ENCODE assay signal across 28 cellular contexts in genomic region chr20:17515053-17515452, GRCh38.
"Had no signal": no experiment of that assay in that cellular context is flagged by ENCODE, and none has a peak within 500 bp of the region (broad histone marks: within the 10 kb centered on the region; RNA-seq: fewer than 3 reads in every experiment).

No MANE protein-coding gene starts in this region.

- H3K9me3 ChIP-seq: colonic mucosa, esophagus muscularis mucosa, esophagus squamous epithelium, gastrocnemius medialis, gastroesophageal sphincter, heart left ventricle, heart right ventricle had no signal

- H3K36me3 ChIP-seq: colonic mucosa, esophagus muscularis mucosa, esophagus squamous epithelium, gastrocnemius medialis, gastroesophageal sphincter, heart left ventricle, heart right ventricle had no signal

- DNase-seq: colonic mucosa; cortex of kidney; dermis blood vessel endothelial cell; dorsolateral prefrontal cortex; effector CD4-positive, alpha-beta T cell; effector CD8-positive, alpha-beta T cell; effector memory CD4-positive, alpha-beta T cell; effector memory CD8-positive, alpha-beta T cell; endodermal cell; erythroblast; esophagus squamous epithelium; foreskin fibroblast; foreskin keratinocyte; foreskin melanocyte; gastrocnemius medialis; glutamatergic neuron; head of caudate nucleus; heart left ventricle; heart right ventricle had no signal

- H3K27me3 ChIP-seq: colonic mucosa, dorsolateral prefrontal cortex, esophagus muscularis mucosa, esophagus squamous epithelium, foreskin keratinocyte, gastrocnemius medialis, gastroesophageal sphincter, heart left ventricle, heart right ventricle had no signal

- FAIRE-seq: colon, endometrium, endothelial cell of umbilical vein, frontal cortex had no signal

- H3K4me3 ChIP-seq: colonic mucosa, coronary artery, dorsolateral prefrontal cortex, esophagus muscularis mucosa, esophagus squamous epithelium, gastrocnemius medialis, gastroesophageal sphincter, heart left ventricle, heart right ventricle had no signal

- H3K27ac ChIP-seq: colonic mucosa, coronary artery, dorsolateral prefrontal cortex, epithelial cell of prostate, esophagus muscularis mucosa, esophagus squamous epithelium, foreskin keratinocyte, gastrocnemius medialis, gastroesophageal sphincter, heart left ventricle, heart right ventricle had no signal

- ATAC-seq: effector memory CD8-positive, alpha-beta T cell; esophagus mucosa; foreskin keratinocyte; gastrocnemius medialis; gastroesophageal sphincter; heart left ventricle; heart right ventricle had no signal

- H3K4me1 ChIP-seq: colonic mucosa, esophagus muscularis mucosa, esophagus squamous epithelium, foreskin keratinocyte, gastrocnemius medialis, gastroesophageal sphincter, heart right ventricle had no signal
